ENCODE assay signal across 8 cellular contexts in the genomic region with DNA sequence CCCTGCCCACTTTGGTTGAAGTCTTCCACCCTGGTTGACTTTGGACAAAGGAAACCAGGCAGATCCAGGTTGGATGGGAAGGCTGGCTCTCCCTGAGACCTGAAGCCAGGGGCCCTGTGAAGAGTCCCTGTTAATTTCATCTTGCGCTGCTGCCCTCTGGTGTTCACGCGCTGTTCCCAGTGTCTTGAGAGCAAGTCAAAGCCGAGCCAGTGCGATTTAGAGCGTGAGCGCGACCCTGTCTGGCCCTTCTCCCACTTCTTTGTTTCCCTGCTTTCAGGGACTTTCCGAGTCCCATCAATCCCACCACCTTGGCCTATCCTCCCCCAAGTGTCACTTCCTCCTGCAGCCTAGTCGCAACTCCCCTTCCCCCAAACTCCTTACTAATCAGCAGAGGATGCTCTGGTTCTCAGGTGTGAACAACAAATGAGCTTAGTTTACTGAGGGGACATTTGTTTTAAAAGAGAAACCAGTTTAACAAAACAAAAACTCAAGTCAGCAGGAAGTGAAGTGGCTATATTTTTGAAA. TPM values are rescaled to one million over a fixed set of nuclear protein-coding genes. Genes with fewer than 3 reads are reported as not detected.
DNase-seq lines count a peak whose midpoint lies in the region; ATAC-seq, FAIRE-seq and TF ChIP-seq lines count a peak whose summit lies in the region.

No MANE protein-coding gene starts in this region.

- intact Hi-C loops in left colon (cut with DNase I, micrococcal nuclease): no loop called here

- ATAC-seq in HG03095 (IDR thresholded peaks at IDR 0.05; ENCODE audit: unreplicated experiment) (peak; percentile 43), left colon (peak; percentile 89)

- no peaks in the 10 kb centered on the region for H3K36me3 ChIP-seq in bronchial epithelial cell (ENCODE audit: control insufficient read depth, insufficient read depth, low read length)

- DNase-seq in T-helper 2 cell (peak; percentile 77 to 87 (median 84)), bronchial epithelial cell (ENCODE audit: low read depth) (peak; percentile 74), left colon (peak; percentile 82 to 97), NCI-H345 treated with DMSO at 0.1 percent for 48 hours (lab: John Stamatoyannopoulos, UW; ENCODE audit: unreplicated experiment) (no peak), NCI-H146 (lab: John Stamatoyannopoulos, UW) (no peak)
- peak; percentile 86 to 90 for DNase-seq in stimulated activated CD4-positive, alpha-beta T cell treated with anti-CD3 and anti-CD28 coated beads, Interleukin-4, amount 100 ng/mL, for 4 hours

- TF ChIP-seq CTCF in GM12873 (IDR thresholded peaks at IDR 0.05; ENCODE audit: insufficient read depth, low read depth, low read length, missing control alignments): peak; percentile 92
- TF ChIP-seq CTCF in bronchial epithelial cell (IDR thresholded peaks at IDR 0.05; ENCODE audit: insufficient read depth, low read length, severe bottlenecking): peak; percentile 96

- H3K4me3 ChIP-seq in bronchial epithelial cell (ENCODE audit: low read depth, low read length): no peak overlapping the region

- H3K27me3 ChIP-seq in bronchial epithelial cell (ENCODE audit: control insufficient read depth, insufficient read depth, low read length): no peaks in the 10 kb centered on the region

- FAIRE-seq in bronchial epithelial cell (lab: Jason Lieb, UNC): no peak

RNA-seq across cellular contexts. Expression of gene CHRNA9, which starts 25.8 kb away (rescaled TPM):
- total RNA-seq in bronchial epithelial cell (0.13 and 0.26 TPM in 2 replicates), left colon (not detected)

Comparison
In these comparisons a context has a peak if more than half of its experiments do, and no peak if none do; other contexts are left out.
1. DNase-seq: peak in T-helper 2 cell (5 of 5), bronchial epithelial cell (single experiment), left colon (2 of 2) and stimulated activated CD4-positive, alpha-beta T cell treated with anti-CD3 and anti-CD28 coated beads, Interleukin-4, amount 100 ng/mL, for 4 hours (2 of 2); none in NCI-H345 treated with DMSO at 0.1 percent for 48 hours (single experiment) and NCI-H146 (single experiment).